Comparison of ENCODE assay signal across 1 cellular context in the genomic region with DNA sequence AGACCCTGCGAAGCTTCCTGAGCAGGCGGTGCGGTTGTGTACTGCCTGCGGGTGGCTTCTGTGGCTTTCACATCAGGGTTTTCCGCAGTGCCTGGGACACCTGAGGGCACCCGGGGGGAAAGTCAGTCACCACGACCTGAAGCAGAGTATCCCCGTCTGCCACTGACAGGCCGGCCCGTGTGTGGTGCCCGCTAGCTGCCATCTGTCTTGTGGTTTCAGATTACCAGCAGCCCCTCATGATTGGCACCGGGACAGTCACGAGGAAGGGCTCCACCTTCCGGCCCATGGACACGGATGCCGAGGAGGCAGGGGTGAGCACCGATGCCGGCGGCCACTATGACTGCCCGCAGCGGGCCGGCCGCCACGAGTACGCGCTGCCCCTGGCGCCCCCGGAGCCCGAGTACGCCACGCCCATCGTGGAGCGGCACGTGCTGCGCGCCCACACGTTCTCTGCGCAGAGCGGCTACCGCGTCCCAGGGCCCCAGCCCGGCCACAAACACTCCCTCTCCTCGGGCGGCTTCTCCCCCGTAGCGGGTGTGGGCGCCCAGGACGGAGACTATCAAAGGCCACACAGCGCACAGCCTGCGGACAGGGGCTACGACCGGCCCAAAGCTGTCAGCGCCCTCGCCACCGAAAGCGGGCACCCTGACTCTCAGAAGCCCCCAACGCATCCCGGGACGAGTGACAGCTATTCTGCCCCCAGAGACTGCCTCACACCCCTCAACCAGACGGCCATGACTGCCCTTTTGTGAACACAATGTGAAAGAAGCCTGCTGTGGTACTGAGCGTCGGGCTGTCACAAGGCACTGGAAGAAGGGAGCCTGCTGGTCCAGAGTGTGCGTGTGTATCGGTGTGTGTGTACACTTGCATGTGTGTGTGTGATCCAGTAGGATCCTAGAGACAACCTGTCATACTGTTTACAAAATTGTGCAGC.
TF ChIP-seq lines count a peak whose summit lies in the region.

No MANE protein-coding gene starts in this region.

TF ChIP-seq in WTC11, 78 proteins besides CTCF, POLR2A, EP300 and RAD21 (continued from another document):
- TF ChIP-seq, protein P1, sequence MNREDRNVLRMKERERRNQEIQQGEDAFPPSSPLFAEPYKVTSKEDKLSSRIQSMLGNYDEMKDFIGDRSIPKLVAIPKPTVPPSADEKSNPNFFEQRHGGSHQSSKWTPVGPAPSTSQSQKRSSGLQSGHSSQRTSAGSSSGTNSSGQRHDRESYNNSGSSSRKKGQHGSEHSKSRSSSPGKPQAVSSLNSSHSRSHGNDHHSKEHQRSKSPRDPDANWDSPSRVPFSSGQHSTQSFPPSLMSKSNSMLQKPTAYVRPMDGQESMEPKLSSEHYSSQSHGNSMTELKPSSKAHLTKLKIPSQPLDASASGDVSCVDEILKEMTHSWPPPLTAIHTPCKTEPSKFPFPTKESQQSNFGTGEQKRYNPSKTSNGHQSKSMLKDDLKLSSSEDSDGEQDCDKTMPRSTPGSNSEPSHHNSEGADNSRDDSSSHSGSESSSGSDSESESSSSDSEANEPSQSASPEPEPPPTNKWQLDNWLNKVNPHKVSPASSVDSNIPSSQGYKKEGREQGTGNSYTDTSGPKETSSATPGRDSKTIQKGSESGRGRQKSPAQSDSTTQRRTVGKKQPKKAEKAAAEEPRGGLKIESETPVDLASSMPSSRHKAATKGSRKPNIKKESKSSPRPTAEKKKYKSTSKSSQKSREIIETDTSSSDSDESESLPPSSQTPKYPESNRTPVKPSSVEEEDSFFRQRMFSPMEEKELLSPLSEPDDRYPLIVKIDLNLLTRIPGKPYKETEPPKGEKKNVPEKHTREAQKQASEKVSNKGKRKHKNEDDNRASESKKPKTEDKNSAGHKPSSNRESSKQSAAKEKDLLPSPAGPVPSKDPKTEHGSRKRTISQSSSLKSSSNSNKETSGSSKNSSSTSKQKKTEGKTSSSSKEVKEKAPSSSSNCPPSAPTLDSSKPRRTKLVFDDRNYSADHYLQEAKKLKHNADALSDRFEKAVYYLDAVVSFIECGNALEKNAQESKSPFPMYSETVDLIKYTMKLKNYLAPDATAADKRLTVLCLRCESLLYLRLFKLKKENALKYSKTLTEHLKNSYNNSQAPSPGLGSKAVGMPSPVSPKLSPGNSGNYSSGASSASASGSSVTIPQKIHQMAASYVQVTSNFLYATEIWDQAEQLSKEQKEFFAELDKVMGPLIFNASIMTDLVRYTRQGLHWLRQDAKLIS (CRISPR knock-in tag; IDR thresholded peaks at IDR 0.05; ENCODE audit: borderline replicate concordance): no peak
- TF ChIP-seq, protein P2, sequence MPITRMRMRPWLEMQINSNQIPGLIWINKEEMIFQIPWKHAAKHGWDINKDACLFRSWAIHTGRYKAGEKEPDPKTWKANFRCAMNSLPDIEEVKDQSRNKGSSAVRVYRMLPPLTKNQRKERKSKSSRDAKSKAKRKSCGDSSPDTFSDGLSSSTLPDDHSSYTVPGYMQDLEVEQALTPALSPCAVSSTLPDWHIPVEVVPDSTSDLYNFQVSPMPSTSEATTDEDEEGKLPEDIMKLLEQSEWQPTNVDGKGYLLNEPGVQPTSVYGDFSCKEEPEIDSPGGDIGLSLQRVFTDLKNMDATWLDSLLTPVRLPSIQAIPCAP (CRISPR knock-in tag; IDR thresholded peaks at IDR 0.05): peak; percentile 72; the same call in 1 of the 2 replicates
- 0 out of 2 replicates have a peak, but pooled peaks have one; percentile 71 for TF ChIP-seq ATF1 (CRISPR knock-in tag; IDR thresholded peaks at IDR 0.05)
- no peak for TF ChIP-seq FOXP1 (CRISPR knock-in tag; IDR thresholded peaks at IDR 0.05; ENCODE audit: borderline replicate concordance)
- TF ChIP-seq TEAD1 (CRISPR knock-in tag; IDR thresholded peaks at IDR 0.05): peak; percentile 75
- TF ChIP-seq, protein P3, sequence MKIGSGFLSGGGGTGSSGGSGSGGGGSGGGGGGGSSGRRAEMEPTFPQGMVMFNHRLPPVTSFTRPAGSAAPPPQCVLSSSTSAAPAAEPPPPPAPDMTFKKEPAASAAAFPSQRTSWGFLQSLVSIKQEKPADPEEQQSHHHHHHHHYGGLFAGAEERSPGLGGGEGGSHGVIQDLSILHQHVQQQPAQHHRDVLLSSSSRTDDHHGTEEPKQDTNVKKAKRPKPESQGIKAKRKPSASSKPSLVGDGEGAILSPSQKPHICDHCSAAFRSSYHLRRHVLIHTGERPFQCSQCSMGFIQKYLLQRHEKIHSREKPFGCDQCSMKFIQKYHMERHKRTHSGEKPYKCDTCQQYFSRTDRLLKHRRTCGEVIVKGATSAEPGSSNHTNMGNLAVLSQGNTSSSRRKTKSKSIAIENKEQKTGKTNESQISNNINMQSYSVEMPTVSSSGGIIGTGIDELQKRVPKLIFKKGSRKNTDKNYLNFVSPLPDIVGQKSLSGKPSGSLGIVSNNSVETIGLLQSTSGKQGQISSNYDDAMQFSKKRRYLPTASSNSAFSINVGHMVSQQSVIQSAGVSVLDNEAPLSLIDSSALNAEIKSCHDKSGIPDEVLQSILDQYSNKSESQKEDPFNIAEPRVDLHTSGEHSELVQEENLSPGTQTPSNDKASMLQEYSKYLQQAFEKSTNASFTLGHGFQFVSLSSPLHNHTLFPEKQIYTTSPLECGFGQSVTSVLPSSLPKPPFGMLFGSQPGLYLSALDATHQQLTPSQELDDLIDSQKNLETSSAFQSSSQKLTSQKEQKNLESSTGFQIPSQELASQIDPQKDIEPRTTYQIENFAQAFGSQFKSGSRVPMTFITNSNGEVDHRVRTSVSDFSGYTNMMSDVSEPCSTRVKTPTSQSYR (CRISPR knock-in tag; IDR thresholded peaks at IDR 0.05): 0 out of 2 replicates have a peak, but pooled peaks have one; percentile 17
- peak; percentile 82; the same call in 1 of the 2 replicates for TF ChIP-seq MYBL2 (CRISPR knock-in tag; IDR thresholded peaks at IDR 0.05)
- TF ChIP-seq ZBTB21 (CRISPR knock-in tag; IDR thresholded peaks at IDR 0.05; ENCODE audit: borderline replicate concordance): 0 out of 2 replicates have a peak, but pooled peaks have one; percentile 62
- TF ChIP-seq, protein P4, sequence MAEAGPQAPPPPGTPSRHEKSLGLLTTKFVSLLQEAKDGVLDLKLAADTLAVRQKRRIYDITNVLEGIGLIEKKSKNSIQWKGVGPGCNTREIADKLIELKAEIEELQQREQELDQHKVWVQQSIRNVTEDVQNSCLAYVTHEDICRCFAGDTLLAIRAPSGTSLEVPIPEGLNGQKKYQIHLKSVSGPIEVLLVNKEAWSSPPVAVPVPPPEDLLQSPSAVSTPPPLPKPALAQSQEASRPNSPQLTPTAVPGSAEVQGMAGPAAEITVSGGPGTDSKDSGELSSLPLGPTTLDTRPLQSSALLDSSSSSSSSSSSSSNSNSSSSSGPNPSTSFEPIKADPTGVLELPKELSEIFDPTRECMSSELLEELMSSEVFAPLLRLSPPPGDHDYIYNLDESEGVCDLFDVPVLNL (CRISPR knock-in tag; IDR thresholded peaks at IDR 0.05; ENCODE audit: borderline replicate concordance, low read depth): 0 out of 2 replicates have a peak, but pooled peaks have one; percentile 56
- 0 out of 2 replicates have a peak, but pooled peaks have one; percentile 57 for TF ChIP-seq ETV6 (CRISPR knock-in tag; IDR thresholded peaks at IDR 0.05)
- TF ChIP-seq ZNF121 (CRISPR knock-in tag; IDR thresholded peaks at IDR 0.05): no peak
- TF ChIP-seq SMAD4 (CRISPR knock-in tag; IDR thresholded peaks at IDR 0.05): no peak
- TF ChIP-seq ZNF232 (CRISPR knock-in tag; IDR thresholded peaks at IDR 0.05): peak; percentile 81; the same call in 1 of the 2 replicates
- TF ChIP-seq JUN (CRISPR knock-in tag; IDR thresholded peaks at IDR 0.05): no peak
- 0 out of 2 replicates have a peak, but pooled peaks have one; percentile 6 for TF ChIP-seq NFYB (CRISPR knock-in tag; conservative IDR thresholded peaks at IDR 0.05; ENCODE audit: low read depth)
- TF ChIP-seq, protein P5, sequence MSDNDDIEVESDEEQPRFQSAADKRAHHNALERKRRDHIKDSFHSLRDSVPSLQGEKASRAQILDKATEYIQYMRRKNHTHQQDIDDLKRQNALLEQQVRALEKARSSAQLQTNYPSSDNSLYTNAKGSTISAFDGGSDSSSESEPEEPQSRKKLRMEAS (CRISPR knock-in tag; IDR thresholded peaks at IDR 0.05): peak; percentile 98
- TF ChIP-seq, protein P6, sequence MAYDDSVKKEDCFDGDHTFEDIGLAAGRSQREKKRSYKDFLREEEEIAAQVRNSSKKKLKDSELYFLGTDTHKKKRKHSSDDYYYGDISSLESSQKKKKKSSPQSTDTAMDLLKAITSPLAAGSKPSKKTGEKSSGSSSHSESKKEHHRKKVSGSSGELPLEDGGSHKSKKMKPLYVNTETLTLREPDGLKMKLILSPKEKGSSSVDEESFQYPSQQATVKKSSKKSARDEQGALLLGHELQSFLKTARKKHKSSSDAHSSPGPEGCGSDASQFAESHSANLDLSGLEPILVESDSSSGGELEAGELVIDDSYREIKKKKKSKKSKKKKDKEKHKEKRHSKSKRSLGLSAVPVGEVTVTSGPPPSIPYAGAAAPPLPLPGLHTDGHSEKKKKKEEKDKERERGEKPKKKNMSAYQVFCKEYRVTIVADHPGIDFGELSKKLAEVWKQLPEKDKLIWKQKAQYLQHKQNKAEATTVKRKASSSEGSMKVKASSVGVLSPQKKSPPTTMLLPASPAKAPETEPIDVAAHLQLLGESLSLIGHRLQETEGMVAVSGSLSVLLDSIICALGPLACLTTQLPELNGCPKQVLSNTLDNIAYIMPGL (CRISPR knock-in tag; IDR thresholded peaks at IDR 0.05): peak; percentile 90
- no peak for TF ChIP-seq TCF7 (CRISPR knock-in tag; IDR thresholded peaks at IDR 0.05; ENCODE audit: low read depth)
- TF ChIP-seq CREM (CRISPR knock-in tag; IDR thresholded peaks at IDR 0.05): 0 out of 2 replicates have a peak, but pooled peaks have one; percentile 42
- TF ChIP-seq, protein P7, sequence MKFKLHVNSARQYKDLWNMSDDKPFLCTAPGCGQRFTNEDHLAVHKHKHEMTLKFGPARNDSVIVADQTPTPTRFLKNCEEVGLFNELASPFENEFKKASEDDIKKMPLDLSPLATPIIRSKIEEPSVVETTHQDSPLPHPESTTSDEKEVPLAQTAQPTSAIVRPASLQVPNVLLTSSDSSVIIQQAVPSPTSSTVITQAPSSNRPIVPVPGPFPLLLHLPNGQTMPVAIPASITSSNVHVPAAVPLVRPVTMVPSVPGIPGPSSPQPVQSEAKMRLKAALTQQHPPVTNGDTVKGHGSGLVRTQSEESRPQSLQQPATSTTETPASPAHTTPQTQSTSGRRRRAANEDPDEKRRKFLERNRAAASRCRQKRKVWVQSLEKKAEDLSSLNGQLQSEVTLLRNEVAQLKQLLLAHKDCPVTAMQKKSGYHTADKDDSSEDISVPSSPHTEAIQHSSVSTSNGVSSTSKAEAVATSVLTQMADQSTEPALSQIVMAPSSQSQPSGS (CRISPR knock-in tag; IDR thresholded peaks at IDR 0.05; ENCODE audit: borderline replicate concordance, low read depth): no peak
- TF ChIP-seq, protein P8, sequence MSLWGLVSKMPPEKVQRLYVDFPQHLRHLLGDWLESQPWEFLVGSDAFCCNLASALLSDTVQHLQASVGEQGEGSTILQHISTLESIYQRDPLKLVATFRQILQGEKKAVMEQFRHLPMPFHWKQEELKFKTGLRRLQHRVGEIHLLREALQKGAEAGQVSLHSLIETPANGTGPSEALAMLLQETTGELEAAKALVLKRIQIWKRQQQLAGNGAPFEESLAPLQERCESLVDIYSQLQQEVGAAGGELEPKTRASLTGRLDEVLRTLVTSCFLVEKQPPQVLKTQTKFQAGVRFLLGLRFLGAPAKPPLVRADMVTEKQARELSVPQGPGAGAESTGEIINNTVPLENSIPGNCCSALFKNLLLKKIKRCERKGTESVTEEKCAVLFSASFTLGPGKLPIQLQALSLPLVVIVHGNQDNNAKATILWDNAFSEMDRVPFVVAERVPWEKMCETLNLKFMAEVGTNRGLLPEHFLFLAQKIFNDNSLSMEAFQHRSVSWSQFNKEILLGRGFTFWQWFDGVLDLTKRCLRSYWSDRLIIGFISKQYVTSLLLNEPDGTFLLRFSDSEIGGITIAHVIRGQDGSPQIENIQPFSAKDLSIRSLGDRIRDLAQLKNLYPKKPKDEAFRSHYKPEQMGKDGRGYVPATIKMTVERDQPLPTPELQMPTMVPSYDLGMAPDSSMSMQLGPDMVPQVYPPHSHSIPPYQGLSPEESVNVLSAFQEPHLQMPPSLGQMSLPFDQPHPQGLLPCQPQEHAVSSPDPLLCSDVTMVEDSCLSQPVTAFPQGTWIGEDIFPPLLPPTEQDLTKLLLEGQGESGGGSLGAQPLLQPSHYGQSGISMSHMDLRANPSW (CRISPR knock-in tag; conservative IDR thresholded peaks at IDR 0.05; ENCODE audit: low read depth): 0 out of 2 replicates have a peak, but pooled peaks have one; percentile 22
- TF ChIP-seq, protein P9, sequence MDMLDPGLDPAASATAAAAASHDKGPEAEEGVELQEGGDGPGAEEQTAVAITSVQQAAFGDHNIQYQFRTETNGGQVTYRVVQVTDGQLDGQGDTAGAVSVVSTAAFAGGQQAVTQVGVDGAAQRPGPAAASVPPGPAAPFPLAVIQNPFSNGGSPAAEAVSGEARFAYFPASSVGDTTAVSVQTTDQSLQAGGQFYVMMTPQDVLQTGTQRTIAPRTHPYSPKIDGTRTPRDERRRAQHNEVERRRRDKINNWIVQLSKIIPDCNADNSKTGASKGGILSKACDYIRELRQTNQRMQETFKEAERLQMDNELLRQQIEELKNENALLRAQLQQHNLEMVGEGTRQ (CRISPR knock-in tag; IDR thresholded peaks at IDR 0.05): peak; percentile 80
- peak; percentile 84; the same call in 1 of the 2 replicates for TF ChIP-seq SMAD3 (CRISPR knock-in tag; IDR thresholded peaks at IDR 0.05; ENCODE audit: borderline replicate concordance)
- no peak for TF ChIP-seq CBFB (CRISPR knock-in tag; IDR thresholded peaks at IDR 0.05; ENCODE audit: low read depth)
- no peak for TF ChIP-seq ZNF219 (CRISPR knock-in tag; IDR thresholded peaks at IDR 0.05; ENCODE audit: borderline replicate concordance)
- peak; percentile 50 for TF ChIP-seq FOXK1 (CRISPR knock-in tag; IDR thresholded peaks at IDR 0.05)
- TF ChIP-seq, protein P10, sequence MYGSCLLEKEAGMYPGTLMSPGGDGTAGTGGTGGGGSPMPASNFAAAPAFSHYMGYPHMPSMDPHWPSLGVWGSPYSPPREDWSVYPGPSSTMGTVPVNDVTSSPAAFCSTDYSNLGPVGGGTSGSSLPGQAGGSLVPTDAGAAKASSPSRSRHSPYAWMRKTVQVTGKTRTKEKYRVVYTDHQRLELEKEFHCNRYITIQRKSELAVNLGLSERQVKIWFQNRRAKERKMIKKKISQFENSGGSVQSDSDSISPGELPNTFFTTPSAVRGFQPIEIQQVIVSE (CRISPR knock-in tag; IDR thresholded peaks at IDR 0.05; ENCODE audit: borderline replicate concordance): no peak
- TF ChIP-seq ZNF423 (CRISPR knock-in tag; IDR thresholded peaks at IDR 0.05): no peak
- TF ChIP-seq ZNF317 (CRISPR knock-in tag; IDR thresholded peaks at IDR 0.05; ENCODE audit: borderline replicate concordance, low read depth): no peak
